In the genomic region with DNA sequence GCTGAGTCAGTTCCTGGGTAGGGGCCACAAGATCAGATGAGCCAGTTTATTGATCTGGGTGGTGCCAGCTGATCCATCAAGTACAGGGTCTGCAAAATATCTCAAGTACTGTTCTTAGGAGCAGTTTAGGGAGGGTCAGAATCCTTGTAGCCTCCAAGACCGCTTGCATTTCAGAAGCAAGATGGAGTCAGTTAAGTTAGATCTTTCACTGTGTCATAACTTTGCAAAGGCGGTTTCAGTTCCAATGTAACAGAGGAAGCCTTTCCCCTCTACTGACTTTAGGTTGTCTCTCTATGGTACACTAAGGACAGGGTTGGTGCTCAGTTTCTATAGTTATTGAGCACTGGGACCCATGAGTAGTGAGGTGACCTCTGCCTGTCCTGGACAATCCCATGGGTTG, we compare ENCODE assay signal across 32 cellular contexts.
"Had no signal": no experiment of that assay in that cellular context is flagged by ENCODE, and none has a peak within 500 bp of the region (broad histone marks: within the 10 kb centered on the region; RNA-seq: fewer than 3 reads in every experiment).

No MANE protein-coding gene starts in this region.

- H3K36me3 ChIP-seq: colonic mucosa, gastroesophageal sphincter, heart right ventricle, neural progenitor cell, prostate gland, right atrium auricular region, spleen, thoracic aorta, tibial nerve, upper lobe of left lung had no signal

- H3K4me3 ChIP-seq: colonic mucosa, gastroesophageal sphincter, heart right ventricle, neural progenitor cell, prostate gland, right atrium auricular region, spleen, thoracic aorta, tibial nerve, upper lobe of left lung had no signal

- H3K27me3 ChIP-seq: colonic mucosa, foreskin keratinocyte, gastroesophageal sphincter, neural progenitor cell, right atrium auricular region, tibial nerve, upper lobe of left lung had no signal

- H3K4me1 ChIP-seq: colonic mucosa, foreskin keratinocyte, gastroesophageal sphincter, parathyroid adenoma, prostate gland, spleen, tibial nerve, upper lobe of left lung had no signal

- H2AFZ ChIP-seq: neural progenitor cell, parathyroid adenoma had no signal

- H3K27ac Mint-ChIP-seq: dendritic cell treated with granulocyte-macrophage colony-stimulating factor and Interleukin-4, amounts not matched to agents 40 ng/mL and 50 ng/mL, for 4 days; endodermal cell; immature natural killer cell; naive thymus-derived CD4-positive, alpha-beta T cell; nephron; neural progenitor cell; stimulated activated naive B cell treated with anti-CD40 and anti-IgM and Interleukin-4, amounts not matched to agents 10 μg/mL and 1 μg/mL and 100 μg/mL, for 72 hours; stimulated activated naive CD8-positive, alpha-beta T cell treated with anti-CD3 and anti-CD28 coated beads, Interleukin-15, Interleukin-2, amounts not matched to agents 100 ng/mL and 50 ng/mL, for 24 hours had no signal

- H3K9me3 Mint-ChIP-seq: dendritic cell treated with granulocyte-macrophage colony-stimulating factor and Interleukin-4, amounts not matched to agents 40 ng/mL and 50 ng/mL, for 4 days; endodermal cell; nephron; neural progenitor cell; stimulated activated naive B cell treated with anti-CD40 and anti-IgM and Interleukin-4, amounts not matched to agents 10 μg/mL and 1 μg/mL and 100 μg/mL, for 72 hours; stimulated activated naive CD8-positive, alpha-beta T cell treated with anti-CD3 and anti-CD28 coated beads, Interleukin-15, Interleukin-2, amounts not matched to agents 100 ng/mL and 50 ng/mL, for 24 hours had no signal

- ATAC-seq: esophagus mucosa; foreskin keratinocyte; gastroesophageal sphincter; heart right ventricle; left lobe of liver; naive thymus-derived CD4-positive, alpha-beta T cell; sciatic nerve; stimulated activated naive B cell treated with anti-CD40 and anti-IgM and Interleukin-4, amounts not matched to agents 10 μg/mL and 1 μg/mL and 100 μg/mL, for 72 hours had no signal

- H3K4me3 Mint-ChIP-seq: dendritic cell treated with granulocyte-macrophage colony-stimulating factor and Interleukin-4, amounts not matched to agents 40 ng/mL and 50 ng/mL, for 4 days; endodermal cell; immature natural killer cell; naive thymus-derived CD4-positive, alpha-beta T cell; nephron; neural progenitor cell; stimulated activated naive B cell treated with anti-CD40 and anti-IgM and Interleukin-4, amounts not matched to agents 10 μg/mL and 1 μg/mL and 100 μg/mL, for 72 hours; stimulated activated naive CD8-positive, alpha-beta T cell treated with anti-CD3 and anti-CD28 coated beads, Interleukin-15, Interleukin-2, amounts not matched to agents 100 ng/mL and 50 ng/mL, for 24 hours had no signal

- H3K9ac ChIP-seq: neural progenitor cell, parathyroid adenoma had no signal

- H3K4me2 ChIP-seq: neural progenitor cell had no signal

- H3K4me1 Mint-ChIP-seq: immature natural killer cell; neural progenitor cell; stimulated activated naive B cell treated with anti-CD40 and anti-IgM and Interleukin-4, amounts not matched to agents 10 μg/mL and 1 μg/mL and 100 μg/mL, for 72 hours had no signal

- H3K27ac ChIP-seq: colonic mucosa, epithelial cell of prostate, foreskin keratinocyte, gastroesophageal sphincter, heart right ventricle, neural progenitor cell, parathyroid adenoma, prostate gland, right atrium auricular region, spleen, thoracic aorta, tibial nerve, upper lobe of left lung had no signal

- H3K79me2 ChIP-seq: parathyroid adenoma had no signal

- DNase-seq: effector CD8-positive, alpha-beta T cell; endodermal cell; foreskin keratinocyte; glutamatergic neuron; heart right ventricle; hippocampal formation; immature natural killer cell; islet precursor cell; kidney glomerular epithelial cell; mammary epithelial cell; mesendoderm; midbrain; naive thymus-derived CD4-positive, alpha-beta T cell; spleen; stimulated activated CD4-positive, alpha-beta T cell treated with anti-CD3 and anti-CD28 coated beads, Interleukin-4, amount 100 ng/mL, for 4 hours; stimulated activated naive B cell treated with anti-CD40 and anti-IgM and Interleukin-4, amounts not matched to agents 10 μg/mL and 1 μg/mL and 100 μg/mL, for 72 hours; upper lobe of left lung had no signal

- H3K36me3 Mint-ChIP-seq: immature natural killer cell; naive thymus-derived CD4-positive, alpha-beta T cell; neural progenitor cell; stimulated activated naive B cell treated with anti-CD40 and anti-IgM and Interleukin-4, amounts not matched to agents 10 μg/mL and 1 μg/mL and 100 μg/mL, for 72 hours had no signal

- H3K9me3 ChIP-seq: colonic mucosa, gastroesophageal sphincter, heart right ventricle, prostate gland, right atrium auricular region, spleen, thoracic aorta, tibial nerve, upper lobe of left lung had no signal
